Comparison of ENCODE assay signal across 5 cellular contexts in genomic region chr11:117948466-117948865, GRCh38. TPM values are rescaled to one million over a fixed set of nuclear protein-coding genes. Genes with fewer than 3 reads are reported as not detected.
"Had no signal": no experiment of that assay in that cellular context is flagged by ENCODE, and none has a peak within 500 bp of the region (broad histone marks: within the 10 kb centered on the region; RNA-seq: fewer than 3 reads in every experiment).

No MANE protein-coding gene starts in this region.

RNA-seq across cellular contexts. Expression of gene TMPRSS13, which starts 19.3 kb away (rescaled TPM):
- total RNA-seq: dermis microvascular lymphatic vessel endothelial cell, fibroblast of lung, kidney epithelial cell, lung microvascular endothelial cell, neural crest cell had no signal
- polyA plus RNA-seq: fibroblast of lung had no signal

RNA-seq across cellular contexts. Expression of gene IL10RA, which starts 37.7 kb away (rescaled TPM):
- total RNA-seq: dermis microvascular lymphatic vessel endothelial cell, lung microvascular endothelial cell had no signal
- polyA plus RNA-seq: fibroblast of lung had no signal
